In the genomic region with DNA sequence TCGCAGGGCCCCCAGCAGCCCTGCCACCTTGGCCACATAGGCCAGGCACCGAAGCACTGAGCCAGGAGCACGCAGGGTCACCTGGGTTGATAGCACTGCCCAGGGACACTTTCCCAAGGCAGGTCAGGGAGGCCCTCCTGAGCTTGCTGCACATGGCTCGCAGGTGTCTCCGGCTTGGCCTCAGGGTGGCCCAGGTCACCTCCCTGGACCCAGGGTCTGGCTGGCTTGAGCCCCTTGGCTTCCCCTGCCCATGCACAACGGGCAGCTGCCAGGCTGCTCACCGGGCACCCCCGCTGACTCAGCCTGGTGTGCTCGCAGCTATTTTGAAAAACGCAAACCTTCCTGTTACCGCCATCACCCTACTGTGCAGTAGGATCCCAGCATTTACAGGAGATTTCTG, we compare ENCODE assay signal across 31 cellular contexts.
"Had no signal": no experiment of that assay in that cellular context is flagged by ENCODE, and none has a peak within 500 bp of the region (broad histone marks: within the 10 kb centered on the region; RNA-seq: fewer than 3 reads in every experiment).

No MANE protein-coding gene starts in this region.

- H3K27ac Mint-ChIP-seq: activated CD4-positive, alpha-beta memory T cell treated with anti-CD3 and anti-CD28 coated beads for 36 hours; activated CD4-positive, alpha-beta T cell treated with anti-CD3 and anti-CD28 coated beads for 36 hours; activated CD4-positive, alpha-beta T cell treated with anti-CD3 and anti-CD28 coated beads, Interleukin-2, amount 10 ng/mL, durations not matched to agents 24 days and 14 days; activated naive CD4-positive, alpha-beta T cell treated with anti-CD3 and anti-CD28 coated beads, Interleukin-2, amount 10 ng/mL, durations not matched to agents 7 days and 5 days; activated naive CD8-positive, alpha-beta T cell treated with anti-CD3 and anti-CD28 coated beads, Interleukin-2, amount 10 ng/mL, durations not matched to agents 7 days and 5 days; activated T-cell treated with anti-CD3 and anti-CD28 coated beads, Interleukin-2, amount 50 U/mL, for 24 hours; activated T-cell treated with anti-CD3 and anti-CD28 coated beads, Interleukin-2, amount 50 U/mL, for 72 hours; dendritic cell treated with granulocyte-macrophage colony-stimulating factor and Interleukin-4, amounts not matched to agents 40 ng/mL and 50 ng/mL, for 4 days; effector memory CD8-positive, alpha-beta T cell; T-helper 17 cell; T-helper 2 cell treated with Interferon-gamma antibody and Interleukin-4, amounts not matched to agents 5 μg/mL and 100 μg/mL, for 36 hours had no signal

- H3K4me1 ChIP-seq: ascending aorta, breast epithelium, colonic mucosa had no signal

- ATAC-seq: activated CD4-positive, alpha-beta T cell treated with anti-CD3 and anti-CD28 coated beads for 36 hours; activated naive CD4-positive, alpha-beta T cell treated with anti-CD3 and anti-CD28 coated beads, Interleukin-2, amount 50 U/mL, for 72 hours; activated T-cell treated with anti-CD3 and anti-CD28 coated beads, Interleukin-2, amount 50 U/mL, for 72 hours; effector memory CD8-positive, alpha-beta T cell; T-helper 17 cell had no signal

- H3K36me3 Mint-ChIP-seq: activated CD4-positive, alpha-beta memory T cell treated with anti-CD3 and anti-CD28 coated beads for 36 hours; activated naive CD4-positive, alpha-beta T cell treated with anti-CD3 and anti-CD28 coated beads, Interleukin-2, amount 10 ng/mL, durations not matched to agents 7 days and 5 days; activated naive CD4-positive, alpha-beta T cell treated with anti-CD3 and anti-CD28 coated beads, Interleukin-2, amount 50 U/mL, for 72 hours; activated naive CD8-positive, alpha-beta T cell treated with anti-CD3 and anti-CD28 coated beads, Interleukin-2, amount 10 ng/mL, durations not matched to agents 7 days and 5 days; brain had no signal

- H3K27me3 ChIP-seq: ascending aorta, cardiac muscle cell, colonic mucosa had no signal

- DNase-seq: activated CD4-positive, alpha-beta memory T cell treated with anti-CD3 and anti-CD28 coated beads for 36 hours; activated CD4-positive, alpha-beta T cell treated with anti-CD3 and anti-CD28 coated beads for 36 hours; activated CD4-positive, alpha-beta T cell treated with anti-CD3 and anti-CD28 coated beads, Interleukin-2, amount 10 ng/mL, durations not matched to agents 24 days and 14 days; activated CD4-positive, CD25-positive, alpha-beta regulatory T cell; activated CD4-positive, CD25-positive, alpha-beta regulatory T cell treated with anti-CD3 and anti-CD28 coated beads, Interleukin-2, amount 50 U/mL, for 72 hours; activated CD8-positive, alpha-beta memory T cell treated with anti-CD3 and anti-CD28 coated beads, Interleukin-2, amount 50 U/mL, for 48 hours; activated gamma-delta T cell; activated naive CD4-positive, alpha-beta T cell; activated naive CD4-positive, alpha-beta T cell treated with anti-CD3 and anti-CD28 coated beads, Interleukin-2, amount 10 ng/mL, durations not matched to agents 7 days and 5 days; activated naive CD8-positive, alpha-beta T cell treated with anti-CD3 and anti-CD28 coated beads, Interleukin-2, amount 10 ng/mL, durations not matched to agents 7 days and 5 days; activated T-cell treated with anti-CD3 and anti-CD28 coated beads for 4 hours; activated T-cell treated with anti-CD3 and anti-CD28 coated beads, Interleukin-2, amount 50 U/mL, for 24 hours; activated T-cell treated with anti-CD3 and anti-CD28 coated beads, Interleukin-2, amount 50 U/mL, for 72 hours; central memory CD4-positive, alpha-beta T cell; cerebellar nuclear complex; colonic mucosa; dorsolateral prefrontal cortex; effector CD4-positive, alpha-beta T cell; effector memory CD8-positive, alpha-beta T cell; foreskin fibroblast; T-helper 1 cell; T-helper 17 cell; T1000 had no signal

- H3K4me3 Mint-ChIP-seq: activated CD4-positive, alpha-beta memory T cell treated with anti-CD3 and anti-CD28 coated beads for 36 hours; activated CD4-positive, alpha-beta T cell treated with anti-CD3 and anti-CD28 coated beads for 36 hours; activated CD4-positive, alpha-beta T cell treated with anti-CD3 and anti-CD28 coated beads, Interleukin-2, amount 10 ng/mL, durations not matched to agents 24 days and 14 days; activated naive CD4-positive, alpha-beta T cell treated with anti-CD3 and anti-CD28 coated beads, Interleukin-2, amount 10 ng/mL, durations not matched to agents 7 days and 5 days; activated naive CD8-positive, alpha-beta T cell treated with anti-CD3 and anti-CD28 coated beads, Interleukin-2, amount 10 ng/mL, durations not matched to agents 7 days and 5 days; activated T-cell treated with anti-CD3 and anti-CD28 coated beads, Interleukin-2, amount 50 U/mL, for 24 hours; activated T-cell treated with anti-CD3 and anti-CD28 coated beads, Interleukin-2, amount 50 U/mL, for 72 hours; dendritic cell treated with granulocyte-macrophage colony-stimulating factor and Interleukin-4, amounts not matched to agents 40 ng/mL and 50 ng/mL, for 4 days; effector memory CD8-positive, alpha-beta T cell; T-helper 17 cell; T-helper 2 cell treated with Interferon-gamma antibody and Interleukin-4, amounts not matched to agents 5 μg/mL and 100 μg/mL, for 36 hours had no signal

- H3K36me3 ChIP-seq: ascending aorta, breast epithelium, cardiac muscle cell, colonic mucosa had no signal

- H3K4me3 ChIP-seq: ascending aorta, breast epithelium, cardiac muscle cell, colonic mucosa, dorsolateral prefrontal cortex had no signal

- H3K27me3 Mint-ChIP-seq: activated CD4-positive, alpha-beta memory T cell treated with anti-CD3 and anti-CD28 coated beads for 36 hours; activated CD4-positive, alpha-beta T cell treated with anti-CD3 and anti-CD28 coated beads for 36 hours; activated CD4-positive, alpha-beta T cell treated with anti-CD3 and anti-CD28 coated beads, Interleukin-2, amount 10 ng/mL, durations not matched to agents 24 days and 14 days; activated naive CD4-positive, alpha-beta T cell treated with anti-CD3 and anti-CD28 coated beads, Interleukin-2, amount 10 ng/mL, durations not matched to agents 7 days and 5 days; activated naive CD8-positive, alpha-beta T cell treated with anti-CD3 and anti-CD28 coated beads, Interleukin-2, amount 10 ng/mL, durations not matched to agents 7 days and 5 days; activated T-cell treated with anti-CD3 and anti-CD28 coated beads, Interleukin-2, amount 50 U/mL, for 24 hours; brain; dendritic cell treated with granulocyte-macrophage colony-stimulating factor and Interleukin-4, amounts not matched to agents 40 ng/mL and 50 ng/mL, for 4 days; effector memory CD8-positive, alpha-beta T cell; T-helper 17 cell had no signal

- H3K9me3 ChIP-seq: ascending aorta, colonic mucosa had no signal

- H3K27ac ChIP-seq: ascending aorta, breast epithelium, cardiac muscle cell, colonic mucosa, epithelial cell of prostate had no signal

- H3K4me1 Mint-ChIP-seq: activated CD4-positive, alpha-beta T cell treated with anti-CD3 and anti-CD28 coated beads, Interleukin-2, amount 10 ng/mL, durations not matched to agents 24 days and 14 days; activated naive CD4-positive, alpha-beta T cell treated with anti-CD3 and anti-CD28 coated beads, Interleukin-2, amount 10 ng/mL, durations not matched to agents 7 days and 5 days; T-helper 17 cell had no signal

- H3K9me3 Mint-ChIP-seq: activated CD4-positive, alpha-beta memory T cell treated with anti-CD3 and anti-CD28 coated beads for 36 hours; activated CD4-positive, alpha-beta T cell treated with anti-CD3 and anti-CD28 coated beads, Interleukin-2, amount 10 ng/mL, durations not matched to agents 24 days and 14 days; activated naive CD4-positive, alpha-beta T cell treated with anti-CD3 and anti-CD28 coated beads, Interleukin-2, amount 10 ng/mL, durations not matched to agents 7 days and 5 days; activated naive CD4-positive, alpha-beta T cell treated with anti-CD3 and anti-CD28 coated beads, Interleukin-2, amount 50 U/mL, for 72 hours; activated naive CD8-positive, alpha-beta T cell treated with anti-CD3 and anti-CD28 coated beads, Interleukin-2, amount 10 ng/mL, durations not matched to agents 7 days and 5 days; activated T-cell treated with anti-CD3 and anti-CD28 coated beads, Interleukin-2, amount 50 U/mL, for 24 hours; activated T-cell treated with anti-CD3 and anti-CD28 coated beads, Interleukin-2, amount 50 U/mL, for 72 hours; dendritic cell treated with granulocyte-macrophage colony-stimulating factor and Interleukin-4, amounts not matched to agents 40 ng/mL and 50 ng/mL, for 4 days; effector memory CD8-positive, alpha-beta T cell; T-helper 2 cell treated with Interferon-gamma antibody and Interleukin-4, amounts not matched to agents 5 μg/mL and 100 μg/mL, for 36 hours had no signal
